2 cellular contexts compared by ENCODE assay signal in the genomic region with DNA sequence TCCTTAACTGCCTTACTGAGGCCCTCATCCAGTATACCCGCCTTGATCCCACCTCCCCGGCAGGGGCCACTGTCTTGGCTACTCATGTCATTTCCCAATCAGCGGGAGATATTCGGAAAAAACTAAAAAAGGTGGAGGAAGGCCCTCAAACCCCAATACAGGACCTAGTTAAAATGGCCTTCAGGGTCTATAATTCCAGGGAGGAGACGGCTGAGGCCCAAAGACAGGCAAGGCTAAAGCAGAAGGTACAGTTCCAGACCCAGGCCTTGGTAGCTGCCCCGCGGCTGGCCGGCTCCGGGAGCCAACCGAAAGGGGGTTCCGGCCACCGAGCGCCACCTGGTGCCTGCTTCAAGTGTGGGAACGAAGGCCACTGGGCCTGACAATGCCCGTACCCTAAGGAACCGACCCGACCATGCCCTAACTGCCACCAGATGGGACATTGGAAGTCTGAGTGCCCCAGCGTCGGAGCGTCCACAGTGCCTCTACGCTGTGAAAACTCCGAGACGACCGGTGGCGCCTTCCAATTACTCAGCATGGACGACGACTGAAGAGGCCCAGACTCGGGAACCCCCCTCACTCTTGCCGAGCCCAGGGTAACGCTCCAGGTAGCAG.
TF ChIP-seq lines count a peak whose summit lies in the region.

No MANE protein-coding gene starts in this region.

TF ChIP-seq in SK-N-SH, 30 proteins besides CTCF, POLR2A, EP300 and RAD21 (continued from another document):
- TF ChIP-seq, protein P1, sequence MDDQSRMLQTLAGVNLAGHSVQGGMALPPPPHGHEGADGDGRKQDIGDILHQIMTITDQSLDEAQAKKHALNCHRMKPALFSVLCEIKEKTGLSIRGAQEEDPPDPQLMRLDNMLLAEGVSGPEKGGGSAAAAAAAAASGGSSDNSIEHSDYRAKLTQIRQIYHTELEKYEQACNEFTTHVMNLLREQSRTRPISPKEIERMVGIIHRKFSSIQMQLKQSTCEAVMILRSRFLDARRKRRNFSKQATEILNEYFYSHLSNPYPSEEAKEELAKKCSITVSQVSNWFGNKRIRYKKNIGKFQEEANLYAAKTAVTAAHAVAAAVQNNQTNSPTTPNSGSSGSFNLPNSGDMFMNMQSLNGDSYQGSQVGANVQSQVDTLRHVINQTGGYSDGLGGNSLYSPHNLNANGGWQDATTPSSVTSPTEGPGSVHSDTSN (IDR thresholded peaks at IDR 0.05): no peak
- no peak for TF ChIP-seq GATA2 (CRISPR knock-in tag; IDR thresholded peaks at IDR 0.05)
- TF ChIP-seq FOXM1 (IDR thresholded peaks at IDR 0.05; ENCODE audit: low read depth): no peak
- TF ChIP-seq, protein P2, sequence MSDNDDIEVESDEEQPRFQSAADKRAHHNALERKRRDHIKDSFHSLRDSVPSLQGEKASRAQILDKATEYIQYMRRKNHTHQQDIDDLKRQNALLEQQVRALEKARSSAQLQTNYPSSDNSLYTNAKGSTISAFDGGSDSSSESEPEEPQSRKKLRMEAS (IDR thresholded peaks at IDR 0.05; ENCODE audit: low read depth): no peak
- no peak for TF ChIP-seq MEF2A (IDR thresholded peaks at IDR 0.05; ENCODE audit: borderline replicate concordance, low read depth)
- no peak for TF ChIP-seq SIN3A (IDR thresholded peaks at IDR 0.05; ENCODE audit: borderline replicate concordance, low read depth, low read length)
- no peak for TF ChIP-seq YY1 (IDR thresholded peaks at IDR 0.05; ENCODE audit: low read depth)
- no peak for TF ChIP-seq JUND (IDR thresholded peaks at IDR 0.05)
- TF ChIP-seq, protein P3, sequence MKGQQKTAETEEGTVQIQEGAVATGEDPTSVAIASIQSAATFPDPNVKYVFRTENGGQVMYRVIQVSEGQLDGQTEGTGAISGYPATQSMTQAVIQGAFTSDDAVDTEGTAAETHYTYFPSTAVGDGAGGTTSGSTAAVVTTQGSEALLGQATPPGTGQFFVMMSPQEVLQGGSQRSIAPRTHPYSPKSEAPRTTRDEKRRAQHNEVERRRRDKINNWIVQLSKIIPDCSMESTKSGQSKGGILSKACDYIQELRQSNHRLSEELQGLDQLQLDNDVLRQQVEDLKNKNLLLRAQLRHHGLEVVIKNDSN (IDR thresholded peaks at IDR 0.05; ENCODE audit: borderline replicate concordance, low read depth): no peak
- TF ChIP-seq NFIC (IDR thresholded peaks at IDR 0.05; ENCODE audit: borderline replicate concordance): no peak
- TF ChIP-seq GABPA (IDR thresholded peaks at IDR 0.05; ENCODE audit: low read depth): no peak
- TF ChIP-seq, protein P4, sequence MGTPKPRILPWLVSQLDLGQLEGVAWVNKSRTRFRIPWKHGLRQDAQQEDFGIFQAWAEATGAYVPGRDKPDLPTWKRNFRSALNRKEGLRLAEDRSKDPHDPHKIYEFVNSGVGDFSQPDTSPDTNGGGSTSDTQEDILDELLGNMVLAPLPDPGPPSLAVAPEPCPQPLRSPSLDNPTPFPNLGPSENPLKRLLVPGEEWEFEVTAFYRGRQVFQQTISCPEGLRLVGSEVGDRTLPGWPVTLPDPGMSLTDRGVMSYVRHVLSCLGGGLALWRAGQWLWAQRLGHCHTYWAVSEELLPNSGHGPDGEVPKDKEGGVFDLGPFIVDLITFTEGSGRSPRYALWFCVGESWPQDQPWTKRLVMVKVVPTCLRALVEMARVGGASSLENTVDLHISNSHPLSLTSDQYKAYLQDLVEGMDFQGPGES (IDR thresholded peaks at IDR 0.05; ENCODE audit: low read depth, low read length): no peak
- TF ChIP-seq ELF1 (IDR thresholded peaks at IDR 0.05): no peak
- no peak for TF ChIP-seq FOSL2 (IDR thresholded peaks at IDR 0.05; ENCODE audit: borderline replicate concordance, low read depth)
- TF ChIP-seq, protein P5, sequence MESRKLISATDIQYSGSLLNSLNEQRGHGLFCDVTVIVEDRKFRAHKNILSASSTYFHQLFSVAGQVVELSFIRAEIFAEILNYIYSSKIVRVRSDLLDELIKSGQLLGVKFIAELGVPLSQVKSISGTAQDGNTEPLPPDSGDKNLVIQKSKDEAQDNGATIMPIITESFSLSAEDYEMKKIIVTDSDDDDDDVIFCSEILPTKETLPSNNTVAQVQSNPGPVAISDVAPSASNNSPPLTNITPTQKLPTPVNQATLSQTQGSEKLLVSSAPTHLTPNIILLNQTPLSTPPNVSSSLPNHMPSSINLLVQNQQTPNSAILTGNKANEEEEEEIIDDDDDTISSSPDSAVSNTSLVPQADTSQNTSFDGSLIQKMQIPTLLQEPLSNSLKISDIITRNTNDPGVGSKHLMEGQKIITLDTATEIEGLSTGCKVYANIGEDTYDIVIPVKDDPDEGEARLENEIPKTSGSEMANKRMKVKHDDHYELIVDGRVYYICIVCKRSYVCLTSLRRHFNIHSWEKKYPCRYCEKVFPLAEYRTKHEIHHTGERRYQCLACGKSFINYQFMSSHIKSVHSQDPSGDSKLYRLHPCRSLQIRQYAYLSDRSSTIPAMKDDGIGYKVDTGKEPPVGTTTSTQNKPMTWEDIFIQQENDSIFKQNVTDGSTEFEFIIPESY (IDR thresholded peaks at IDR 0.05; ENCODE audit: borderline replicate concordance, low read depth): no peak
TF ChIP-seq in SK-N-SH: peak in this region for 0.

TF ChIP-seq in SK-N-SH treated with all-trans-retinoic acid at 6 μM for 48 hours, 23 proteins besides CTCF, POLR2A, EP300 and RAD21 (continued from another document):
- TF ChIP-seq, protein P6, sequence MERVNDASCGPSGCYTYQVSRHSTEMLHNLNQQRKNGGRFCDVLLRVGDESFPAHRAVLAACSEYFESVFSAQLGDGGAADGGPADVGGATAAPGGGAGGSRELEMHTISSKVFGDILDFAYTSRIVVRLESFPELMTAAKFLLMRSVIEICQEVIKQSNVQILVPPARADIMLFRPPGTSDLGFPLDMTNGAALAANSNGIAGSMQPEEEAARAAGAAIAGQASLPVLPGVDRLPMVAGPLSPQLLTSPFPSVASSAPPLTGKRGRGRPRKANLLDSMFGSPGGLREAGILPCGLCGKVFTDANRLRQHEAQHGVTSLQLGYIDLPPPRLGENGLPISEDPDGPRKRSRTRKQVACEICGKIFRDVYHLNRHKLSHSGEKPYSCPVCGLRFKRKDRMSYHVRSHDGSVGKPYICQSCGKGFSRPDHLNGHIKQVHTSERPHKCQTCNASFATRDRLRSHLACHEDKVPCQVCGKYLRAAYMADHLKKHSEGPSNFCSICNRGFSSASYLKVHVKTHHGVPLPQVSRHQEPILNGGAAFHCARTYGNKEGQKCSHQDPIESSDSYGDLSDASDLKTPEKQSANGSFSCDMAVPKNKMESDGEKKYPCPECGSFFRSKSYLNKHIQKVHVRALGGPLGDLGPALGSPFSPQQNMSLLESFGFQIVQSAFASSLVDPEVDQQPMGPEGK (CRISPR knock-in tag; IDR thresholded peaks at IDR 0.05; ENCODE audit: borderline replicate concordance): no peak
- no peak for TF ChIP-seq ZNF8 (CRISPR knock-in tag; IDR thresholded peaks at IDR 0.05)
- no peak for TF ChIP-seq ZC3H10 (CRISPR knock-in tag; IDR thresholded peaks at IDR 0.05)
- no peak for TF ChIP-seq BACH2 (CRISPR knock-in tag; IDR thresholded peaks at IDR 0.05; ENCODE audit: borderline replicate concordance)
- TF ChIP-seq, protein P7, sequence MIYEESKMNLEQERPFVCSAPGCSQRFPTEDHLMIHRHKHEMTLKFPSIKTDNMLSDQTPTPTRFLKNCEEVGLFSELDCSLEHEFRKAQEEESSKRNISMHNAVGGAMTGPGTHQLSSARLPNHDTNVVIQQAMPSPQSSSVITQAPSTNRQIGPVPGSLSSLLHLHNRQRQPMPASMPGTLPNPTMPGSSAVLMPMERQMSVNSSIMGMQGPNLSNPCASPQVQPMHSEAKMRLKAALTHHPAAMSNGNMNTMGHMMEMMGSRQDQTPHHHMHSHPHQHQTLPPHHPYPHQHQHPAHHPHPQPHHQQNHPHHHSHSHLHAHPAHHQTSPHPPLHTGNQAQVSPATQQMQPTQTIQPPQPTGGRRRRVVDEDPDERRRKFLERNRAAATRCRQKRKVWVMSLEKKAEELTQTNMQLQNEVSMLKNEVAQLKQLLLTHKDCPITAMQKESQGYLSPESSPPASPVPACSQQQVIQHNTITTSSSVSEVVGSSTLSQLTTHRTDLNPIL (CRISPR knock-in tag; IDR thresholded peaks at IDR 0.05; ENCODE audit: low read depth): no peak
- no peak for TF ChIP-seq GLIS3 (CRISPR knock-in tag; IDR thresholded peaks at IDR 0.05)
- TF ChIP-seq TOX (CRISPR knock-in tag; IDR thresholded peaks at IDR 0.05; ENCODE audit: borderline replicate concordance): no peak
- TF ChIP-seq, protein P8, sequence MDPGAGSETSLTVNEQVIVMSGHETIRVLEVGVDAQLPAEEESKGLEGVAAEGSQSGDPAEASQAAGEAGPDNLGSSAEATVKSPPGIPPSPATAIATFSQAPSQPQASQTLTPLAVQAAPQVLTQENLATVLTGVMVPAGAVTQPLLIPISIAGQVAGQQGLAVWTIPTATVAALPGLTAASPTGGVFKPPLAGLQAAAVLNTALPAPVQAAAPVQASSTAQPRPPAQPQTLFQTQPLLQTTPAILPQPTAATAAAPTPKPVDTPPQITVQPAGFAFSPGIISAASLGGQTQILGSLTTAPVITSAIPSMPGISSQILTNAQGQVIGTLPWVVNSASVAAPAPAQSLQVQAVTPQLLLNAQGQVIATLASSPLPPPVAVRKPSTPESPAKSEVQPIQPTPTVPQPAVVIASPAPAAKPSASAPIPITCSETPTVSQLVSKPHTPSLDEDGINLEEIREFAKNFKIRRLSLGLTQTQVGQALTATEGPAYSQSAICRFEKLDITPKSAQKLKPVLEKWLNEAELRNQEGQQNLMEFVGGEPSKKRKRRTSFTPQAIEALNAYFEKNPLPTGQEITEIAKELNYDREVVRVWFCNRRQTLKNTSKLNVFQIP (CRISPR knock-in tag; IDR thresholded peaks at IDR 0.05; ENCODE audit: borderline replicate concordance, low read depth): no peak
- no peak for TF ChIP-seq CSDC2 (CRISPR knock-in tag; IDR thresholded peaks at IDR 0.05)
- no peak for TF ChIP-seq ZFP30 (CRISPR knock-in tag; IDR thresholded peaks at IDR 0.05)
- TF ChIP-seq ZNF70 (CRISPR knock-in tag; IDR thresholded peaks at IDR 0.05): no peak
- TF ChIP-seq, protein P9, sequence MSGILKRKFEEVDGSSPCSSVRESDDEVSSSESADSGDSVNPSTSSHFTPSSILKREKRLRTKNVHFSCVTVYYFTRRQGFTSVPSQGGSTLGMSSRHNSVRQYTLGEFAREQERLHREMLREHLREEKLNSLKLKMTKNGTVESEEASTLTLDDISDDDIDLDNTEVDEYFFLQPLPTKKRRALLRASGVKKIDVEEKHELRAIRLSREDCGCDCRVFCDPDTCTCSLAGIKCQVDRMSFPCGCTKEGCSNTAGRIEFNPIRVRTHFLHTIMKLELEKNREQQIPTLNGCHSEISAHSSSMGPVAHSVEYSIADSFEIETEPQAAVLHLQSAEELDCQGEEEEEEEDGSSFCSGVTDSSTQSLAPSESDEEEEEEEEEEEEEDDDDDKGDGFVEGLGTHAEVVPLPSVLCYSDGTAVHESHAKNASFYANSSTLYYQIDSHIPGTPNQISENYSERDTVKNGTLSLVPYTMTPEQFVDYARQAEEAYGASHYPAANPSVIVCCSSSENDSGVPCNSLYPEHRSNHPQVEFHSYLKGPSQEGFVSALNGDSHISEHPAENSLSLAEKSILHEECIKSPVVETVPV (CRISPR knock-in tag; IDR thresholded peaks at IDR 0.05): no peak
- TF ChIP-seq PPARA (CRISPR knock-in tag; IDR thresholded peaks at IDR 0.05; ENCODE audit: borderline replicate concordance): no peak
- TF ChIP-seq, protein P10, sequence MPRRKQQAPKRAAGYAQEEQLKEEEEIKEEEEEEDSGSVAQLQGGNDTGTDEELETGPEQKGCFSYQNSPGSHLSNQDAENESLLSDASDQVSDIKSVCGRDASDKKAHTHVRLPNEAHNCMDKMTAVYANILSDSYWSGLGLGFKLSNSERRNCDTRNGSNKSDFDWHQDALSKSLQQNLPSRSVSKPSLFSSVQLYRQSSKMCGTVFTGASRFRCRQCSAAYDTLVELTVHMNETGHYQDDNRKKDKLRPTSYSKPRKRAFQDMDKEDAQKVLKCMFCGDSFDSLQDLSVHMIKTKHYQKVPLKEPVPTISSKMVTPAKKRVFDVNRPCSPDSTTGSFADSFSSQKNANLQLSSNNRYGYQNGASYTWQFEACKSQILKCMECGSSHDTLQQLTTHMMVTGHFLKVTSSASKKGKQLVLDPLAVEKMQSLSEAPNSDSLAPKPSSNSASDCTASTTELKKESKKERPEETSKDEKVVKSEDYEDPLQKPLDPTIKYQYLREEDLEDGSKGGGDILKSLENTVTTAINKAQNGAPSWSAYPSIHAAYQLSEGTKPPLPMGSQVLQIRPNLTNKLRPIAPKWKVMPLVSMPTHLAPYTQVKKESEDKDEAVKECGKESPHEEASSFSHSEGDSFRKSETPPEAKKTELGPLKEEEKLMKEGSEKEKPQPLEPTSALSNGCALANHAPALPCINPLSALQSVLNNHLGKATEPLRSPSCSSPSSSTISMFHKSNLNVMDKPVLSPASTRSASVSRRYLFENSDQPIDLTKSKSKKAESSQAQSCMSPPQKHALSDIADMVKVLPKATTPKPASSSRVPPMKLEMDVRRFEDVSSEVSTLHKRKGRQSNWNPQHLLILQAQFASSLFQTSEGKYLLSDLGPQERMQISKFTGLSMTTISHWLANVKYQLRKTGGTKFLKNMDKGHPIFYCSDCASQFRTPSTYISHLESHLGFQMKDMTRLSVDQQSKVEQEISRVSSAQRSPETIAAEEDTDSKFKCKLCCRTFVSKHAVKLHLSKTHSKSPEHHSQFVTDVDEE (CRISPR knock-in tag; IDR thresholded peaks at IDR 0.05): no peak
- TF ChIP-seq ISL1 (CRISPR knock-in tag; IDR thresholded peaks at IDR 0.05): no peak
